In genomic region chr1:90522432-90522831, GRCh38 we compare ENCODE assay signal across 1 cellular context.
TF ChIP-seq lines count a peak whose summit lies in the region.

No MANE protein-coding gene starts in this region.

TF ChIP-seq in HEK293, 187 proteins besides CTCF, POLR2A, EP300 and RAD21 (continued from another document):
- peak; percentile 79 for TF ChIP-seq ZBTB11 (tag by site-specific recombination; conservative IDR thresholded peaks at IDR 0.05; ENCODE audit: low read depth)
- TF ChIP-seq ZNF184 (tag by site-specific recombination; IDR thresholded peaks at IDR 0.05) = no peak
- peak; percentile 58 for TF ChIP-seq ZXDB (tag by site-specific recombination; IDR thresholded peaks at IDR 0.05)
- no peak for TF ChIP-seq ZNF776 (tag by site-specific recombination; IDR thresholded peaks at IDR 0.05; ENCODE audit: borderline replicate concordance)
- TF ChIP-seq ZNF423 (tag by site-specific recombination; IDR thresholded peaks at IDR 0.05) = no peak
- no peak for TF ChIP-seq HOXD13 (CRISPR knock-in tag; IDR thresholded peaks at IDR 0.05; ENCODE audit: borderline replicate concordance)
- TF ChIP-seq IKZF3 (tag by site-specific recombination; IDR thresholded peaks at IDR 0.05) = no peak
- no peak for TF ChIP-seq ZNF768 (tag by site-specific recombination; IDR thresholded peaks at IDR 0.05)
- TF ChIP-seq ZNF202 (tag by site-specific recombination; IDR thresholded peaks at IDR 0.05; ENCODE audit: borderline replicate concordance) = peak; percentile 58; the same call in 1 of the 2 replicates
- TF ChIP-seq ZNF394 (tag by site-specific recombination; IDR thresholded peaks at IDR 0.05; ENCODE audit: borderline replicate concordance) = peak; percentile 90
- TF ChIP-seq INSM2 (tag by site-specific recombination; IDR thresholded peaks at IDR 0.05) = no peak
- TF ChIP-seq ZNF529 (tag by site-specific recombination; IDR thresholded peaks at IDR 0.05; ENCODE audit: insufficient replicate concordance) = no peak
- TF ChIP-seq ZNF514 (tag by site-specific recombination; IDR thresholded peaks at IDR 0.05) = no peak
- TF ChIP-seq ZNF510 (tag by site-specific recombination; IDR thresholded peaks at IDR 0.05; ENCODE audit: insufficient replicate concordance) = peak; percentile 75
- TF ChIP-seq WT1 (tag by site-specific recombination; IDR thresholded peaks at IDR 0.05) = no peak
- TF ChIP-seq ZNF140 (tag by site-specific recombination; IDR thresholded peaks at IDR 0.05) = peak; percentile 89; the same call in 1 of the 2 replicates
- TF ChIP-seq REST (tag by site-specific recombination; IDR thresholded peaks at IDR 0.05) = peak; percentile 76; the same call in 1 of the 2 replicates
- peak; percentile 63 for TF ChIP-seq ZBTB8A (tag by site-specific recombination; IDR thresholded peaks at IDR 0.05)
- 0 out of 2 replicates have a peak, but pooled peaks have one; percentile 24 for TF ChIP-seq ZNF629 (tag by site-specific recombination; IDR thresholded peaks at IDR 0.05)
- no peak for TF ChIP-seq ZNF211 (tag by site-specific recombination; IDR thresholded peaks at IDR 0.05; ENCODE audit: low read depth)
- no peak for TF ChIP-seq ZBTB49 (tag by site-specific recombination; IDR thresholded peaks at IDR 0.05; ENCODE audit: low read depth)
- peak; percentile 49; the same call in 1 of the 2 replicates for TF ChIP-seq ZNF560 (tag by site-specific recombination; IDR thresholded peaks at IDR 0.05; ENCODE audit: borderline replicate concordance)
- no peak for TF ChIP-seq SETDB1 (IDR thresholded peaks at IDR 0.05; ENCODE audit: insufficient read length, low read length)
- TF ChIP-seq ZNF37A (tag by site-specific recombination; IDR thresholded peaks at IDR 0.05) = no peak
- TF ChIP-seq ZNF266 (tag by site-specific recombination; IDR thresholded peaks at IDR 0.05; ENCODE audit: low read depth) = peak; percentile 88
- no peak for TF ChIP-seq ZBTB48 (tag by site-specific recombination; IDR thresholded peaks at IDR 0.05)
- TF ChIP-seq ZNF654 (tag by site-specific recombination; IDR thresholded peaks at IDR 0.05; ENCODE audit: low read depth) = peak; percentile 18; the same call in 1 of the 2 replicates
- TF ChIP-seq BCL11A (tag by site-specific recombination; IDR thresholded peaks at IDR 0.05; ENCODE audit: low read depth) = no peak
